ENCODE assay signal across 8 cellular contexts in genomic region chrX:74536142-74537010, GRCh38.
DNase-seq lines count a peak whose midpoint lies in the region; ATAC-seq and TF ChIP-seq lines count a peak whose summit lies in the region.

No MANE protein-coding gene starts in this region.

- peak in 1 of 2 donors; percentile 16 for TF ChIP-seq RAD21 in liver (IDR thresholded peaks at IDR 0.05)

- TF ChIP-seq CTCF in liver (IDR thresholded peaks at IDR 0.05; ENCODE audit: low read depth, low read length, missing input control): peak; percentile 43

- H3K36me3 ChIP-seq in liver (ENCODE audit: control insufficient read depth in 4 of 4, insufficient read depth in 3 of 4, low read depth in 1 of 4, low read length in 3 of 4): peaks cover 0 to 2% (median 0%) of the 10 kb centered on the region in 4 donors

- peak overlapping the region; percentile 59 to 66 (median 63) for H3K4me3 ChIP-seq in liver (ENCODE audit: low read depth in 1 of 3, low read length in 3 of 3)

- ATAC-seq in GM18868 (IDR thresholded peaks at IDR 0.05; ENCODE audit: unreplicated experiment): peak; percentile 49
- peak; percentile 52 for ATAC-seq in HG03095 (IDR thresholded peaks at IDR 0.05; ENCODE audit: unreplicated experiment)

- H3K9me3 ChIP-seq in liver (ENCODE audit: control insufficient read depth in 4 of 4, low read length in 3 of 4): no peaks in the 10 kb centered on the region

- H3K27me3 ChIP-seq in liver (ENCODE audit: control insufficient read depth in 4 of 4, insufficient read depth in 4 of 4, low read length in 3 of 4): no peaks in the 10 kb centered on the region

- WGBS in liver: under 1% methylated on average over 64 of the region's 64 CpGs

- DNase-seq in AG08396 (ENCODE audit: low spot score): peak; percentile 82
- DNase-seq in NCI-H460 (ENCODE audit: extremely low read depth, low read depth): peak; percentile 20
- peak; percentile 41 to 62 for DNase-seq in activated CD4-positive, alpha-beta T cell treated with anti-CD3 and anti-CD28 coated beads, Interleukin-2, amount 50 U/mL, for 48 hours
- DNase-seq in effector CD8-positive, alpha-beta T cell (lab: John Stamatoyannopoulos, UW): peak; percentile 9
- DNase-seq in stimulated activated CD4-positive, alpha-beta T cell treated with anti-CD3 and anti-CD28 coated beads, Interleukin-4, amount 100 ng/mL, for 24 hours: peak; percentile 23

- H3K4me1 ChIP-seq in liver (ENCODE audit: control insufficient read depth in 4 of 4, insufficient read depth in 4 of 4, low read length in 3 of 4): peaks cover 0 to 19% (median 11%) of the 10 kb centered on the region in 4 donors

- peak overlapping the region; percentile 26 to 37 for H3K9ac ChIP-seq in liver (ENCODE audit: low read depth in 1 of 2, low read length in 2 of 2)

- peak overlapping the region; percentile 79 to 88 for H3K27ac ChIP-seq in liver (ENCODE audit: low read depth in 1 of 2, low read length in 2 of 2)

TF ChIP-seq in liver, 16 proteins besides CTCF, POLR2A, EP300 and RAD21:
- TF ChIP-seq, protein P1, sequence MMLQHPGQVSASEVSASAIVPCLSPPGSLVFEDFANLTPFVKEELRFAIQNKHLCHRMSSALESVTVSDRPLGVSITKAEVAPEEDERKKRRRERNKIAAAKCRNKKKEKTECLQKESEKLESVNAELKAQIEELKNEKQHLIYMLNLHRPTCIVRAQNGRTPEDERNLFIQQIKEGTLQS (IDR thresholded peaks at IDR 0.05): no peak
- peak; percentile 26 for TF ChIP-seq YY1 (IDR thresholded peaks at IDR 0.05)
- no peak for TF ChIP-seq GABPA (IDR thresholded peaks at IDR 0.05 in 1 of 2, conservative IDR thresholded peaks at IDR 0.05 in 1 of 2)
- TF ChIP-seq SP1 (IDR thresholded peaks at IDR 0.05): no peak
- no peak for TF ChIP-seq HNF4A (conservative IDR thresholded peaks at IDR 0.05)

Comparison
In these comparisons a context has a peak if more than half of its experiments do, and no peak if none do; other contexts are left out.
1. Peak in every context shown above with its lines: DNase-seq, ATAC-seq, H3K4me3 ChIP-seq and H3K27ac ChIP-seq.
2. DNase-seq: peak in every context shown above with its lines; median percentile 82 in AG08396; 52 in activated CD4-positive, alpha-beta T cell treated with anti-CD3 and anti-CD28 coated beads, Interleukin-2, amount 50 U/mL, for 48 hours; 23 in stimulated activated CD4-positive, alpha-beta T cell treated with anti-CD3 and anti-CD28 coated beads, Interleukin-4, amount 100 ng/mL, for 24 hours; 20 in NCI-H460; 9 in effector CD8-positive, alpha-beta T cell.